24 cellular contexts compared by ENCODE assay signal in genomic region chr9:107068581-107068980, GRCh38.
DNase-seq lines count a peak whose midpoint lies in the region; ATAC-seq and TF ChIP-seq lines count a peak whose summit lies in the region.
"Had no signal": no experiment of that assay in that cellular context is flagged by ENCODE, and none has a peak within 500 bp of the region (broad histone marks: within the 10 kb centered on the region; RNA-seq: fewer than 3 reads in every experiment).

No MANE protein-coding gene starts in this region.

- H3K4me3 ChIP-seq in body of pancreas (no peak overlapping the region), mucosa of rectum (ENCODE audit: low read length in 2 of 2) (peak overlapping the region; percentile 49 to 55), psoas muscle (no peak overlapping the region)
- H3K4me3 ChIP-seq: MG63, SK-N-MC had no signal

- H3K27me3 ChIP-seq in body of pancreas (no peaks in the 10 kb centered on the region), mucosa of rectum (ENCODE audit: control insufficient read depth in 2 of 2, insufficient read depth in 2 of 2, low read length in 2 of 2) (no peaks in the 10 kb centered on the region), psoas muscle (ENCODE audit: insufficient read depth in 3 of 3, low read length in 2 of 3) (no peaks in the 10 kb centered on the region)
- H3K27me3 ChIP-seq: MG63 had no signal

- ATAC-seq in body of pancreas = peak; percentile 26
- ATAC-seq in psoas muscle = no peak
- no peak for ATAC-seq in GM18861 (IDR thresholded peaks at IDR 0.05; ENCODE audit: unreplicated experiment)

- peaks cover 19% of the 10 kb centered on the region for H3K4me1 ChIP-seq in body of pancreas
- peaks cover 12 to 28% of the 10 kb centered on the region in 2 donors for H3K4me1 ChIP-seq in mucosa of rectum (ENCODE audit: control insufficient read depth in 2 of 2, insufficient read depth in 2 of 2, low read length in 2 of 2)
- no peaks in the 10 kb centered on the region for H3K4me1 ChIP-seq in psoas muscle

- no peak overlapping the region for H3K27ac ChIP-seq in body of pancreas
- peak overlapping the region; percentile 90 to 95 for H3K27ac ChIP-seq in mucosa of rectum (ENCODE audit: low read depth in 2 of 2, low read length in 2 of 2)
- H3K27ac ChIP-seq in psoas muscle = no peak overlapping the region
- H3K27ac ChIP-seq: SK-N-MC had no signal

- H3K9me3 ChIP-seq in body of pancreas (no peaks in the 10 kb centered on the region), mucosa of rectum (ENCODE audit: control insufficient read depth in 2 of 2, low read length in 2 of 2) (no peaks in the 10 kb centered on the region), psoas muscle (no peaks in the 10 kb centered on the region)
- H3K9me3 ChIP-seq: MG63 had no signal

- H3K4me3 Mint-ChIP-seq in osteocyte (ENCODE audit: unreplicated experiment) = no peak overlapping the region
- H3K4me3 Mint-ChIP-seq: B cell; CD4-positive, CD25-positive, alpha-beta regulatory T cell; HFFc6 had no signal

- no peaks in the 10 kb centered on the region for H3K9me3 Mint-ChIP-seq in osteocyte (ENCODE audit: unreplicated experiment)
- H3K9me3 Mint-ChIP-seq: HFFc6 had no signal

- no peak for TF ChIP-seq POLR2A in body of pancreas (IDR thresholded peaks at IDR 0.05)

- H3K4me1 Mint-ChIP-seq in osteocyte (ENCODE audit: unreplicated experiment) = no peaks in the 10 kb centered on the region
- H3K4me1 Mint-ChIP-seq: B cell; CD4-positive, CD25-positive, alpha-beta regulatory T cell had no signal

- WGBS in body of pancreas, 2 donors = 40 to 70% methylated on average over 1 to 2 of the region's 2 CpGs
- WGBS in psoas muscle, 3 donors = 84 to 94% (median 87%) methylated on average over 2 of the region's 2 CpGs

- H3K36me3 ChIP-seq in body of pancreas (replicated peaks in 1 of 2; ENCODE audit: insufficient read depth in 1 of 2, low read depth in 2 of 2) (no peaks in the 10 kb centered on the region), mucosa of rectum (ENCODE audit: control insufficient read depth in 2 of 2, insufficient read depth in 2 of 2, low read length in 2 of 2) (no peaks in the 10 kb centered on the region), psoas muscle (ENCODE audit: insufficient read depth in 1 of 2, low read depth in 1 of 2) (no peaks in the 10 kb centered on the region)
- H3K36me3 ChIP-seq: MG63 had no signal

- no peak overlapping the region for H3K27ac Mint-ChIP-seq in osteocyte (ENCODE audit: unreplicated experiment)
- H3K27ac Mint-ChIP-seq: B cell; CD4-positive, CD25-positive, alpha-beta regulatory T cell; HFFc6 had no signal

- intact Hi-C loops in body of pancreas (cut with DNase I) (no loop called here), psoas muscle (cut with DNase I) (no loop called here)

- H3K9ac ChIP-seq in mucosa of rectum (ENCODE audit: low read depth in 1 of 2, low read length in 2 of 2) = peak overlapping the region in 1 of 2 donors; percentile 8

- DNase-seq in NCI-H526 (lab: John Stamatoyannopoulos, UW) = peak; percentile 4 to 8
- no peak for DNase-seq in NCI-H526 treated with DMSO at 0.1 percent for 48 hours (lab: John Stamatoyannopoulos, UW)
- DNase-seq in body of pancreas = no peak
- DNase-seq in osteocyte (ENCODE audit: extremely low spot score, unreplicated experiment) = no peak
- no peak for DNase-seq in psoas muscle
- DNase-seq in T1000 (lab: John Stamatoyannopoulos, UW) = no peak
- DNase-seq: CD4-positive, CD25-positive, alpha-beta regulatory T cell; COR-L47; DMS153; HFFc6; IMR-90; Karpas-422; MG63; NCI-H1048; NCI-H1436 treated with DMSO at 0.1 percent for 48 hours; NCI-H2029; NCI-H446 treated with DMSO at 0.1 percent for 48 hours; NCI-H82; OCI-M1; SHP77 had no signal

- no peak for TF ChIP-seq CTCF in body of pancreas (IDR thresholded peaks at IDR 0.05)
- no peak for TF ChIP-seq CTCF in osteocyte (IDR thresholded peaks at IDR 0.05)
- TF ChIP-seq CTCF in psoas muscle (IDR thresholded peaks at IDR 0.05) = no peak

- H3K27me3 Mint-ChIP-seq in osteocyte (ENCODE audit: unreplicated experiment) = peaks cover 12% of the 10 kb centered on the region
- H3K27me3 Mint-ChIP-seq: CD4-positive, CD25-positive, alpha-beta regulatory T cell had no signal

- H3K36me3 Mint-ChIP-seq in osteocyte (ENCODE audit: unreplicated experiment) = no peaks in the 10 kb centered on the region
- H3K36me3 Mint-ChIP-seq: CD4-positive, CD25-positive, alpha-beta regulatory T cell had no signal

Comparison
In these comparisons a context has a peak if more than half of its experiments do, and no peak if none do; other contexts are left out.
1. DNase-seq: peak in NCI-H526 (2 of 2); none in NCI-H526 treated with DMSO at 0.1 percent for 48 hours (single experiment), body of pancreas (0 of 4), osteocyte (single experiment), psoas muscle (0 of 2) and T1000 (single experiment).
2. H3K27ac ChIP-seq: peak in mucosa of rectum (2 of 2); none in body of pancreas (0 of 4) and psoas muscle (single experiment).
3. H3K4me3 ChIP-seq: peak in mucosa of rectum (2 of 2); none in body of pancreas (0 of 2) and psoas muscle (single experiment).